1 cellular context compared by ENCODE assay signal in the genomic region with DNA sequence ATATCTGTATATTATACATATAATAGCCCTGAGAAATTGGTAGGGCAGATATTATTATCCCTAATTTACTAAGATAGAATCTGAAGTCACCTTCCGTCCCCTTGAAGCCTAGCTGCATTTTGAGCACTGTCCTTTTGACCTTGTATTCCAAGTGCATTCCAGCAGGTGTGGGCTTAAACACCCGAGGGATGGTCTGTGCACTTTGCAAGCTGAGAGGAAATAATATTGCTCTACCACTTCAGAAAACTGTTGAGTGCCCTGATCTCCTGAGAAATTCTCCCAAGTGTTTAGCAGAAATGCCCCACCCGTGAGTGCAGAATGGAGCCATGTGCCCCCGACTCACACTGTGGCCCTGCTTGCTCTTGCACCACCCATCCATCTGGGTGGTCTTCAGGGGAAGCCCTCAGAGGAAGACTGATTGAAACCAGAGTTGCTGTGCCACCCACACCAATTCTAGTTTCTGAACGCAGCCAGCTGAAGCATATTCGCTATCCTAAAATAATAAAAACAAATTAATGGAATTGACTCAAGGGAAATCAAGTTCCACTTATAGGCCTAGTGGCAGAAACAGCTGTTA.
TF ChIP-seq lines count a peak whose summit lies in the region.

No MANE protein-coding gene starts in this region.

TF ChIP-seq in IMR-90, 13 proteins besides CTCF, POLR2A, EP300 and RAD21:
- TF ChIP-seq FOS (IDR thresholded peaks at IDR 0.05; ENCODE audit: low read depth, low read length) (no peak), ELK1 (IDR thresholded peaks at IDR 0.05; ENCODE audit: borderline replicate concordance, low read depth, low read length) (no peak), CEBPB (IDR thresholded peaks at IDR 0.05; ENCODE audit: low read depth, low read length) (no peak), MAZ (IDR thresholded peaks at IDR 0.05; ENCODE audit: borderline replicate concordance, low read depth, low read length) (no peak), MAFK (IDR thresholded peaks at IDR 0.05; ENCODE audit: low read depth, low read length) (no peak)
